ENCODE assay signal across 1 cellular context in the genomic region with DNA sequence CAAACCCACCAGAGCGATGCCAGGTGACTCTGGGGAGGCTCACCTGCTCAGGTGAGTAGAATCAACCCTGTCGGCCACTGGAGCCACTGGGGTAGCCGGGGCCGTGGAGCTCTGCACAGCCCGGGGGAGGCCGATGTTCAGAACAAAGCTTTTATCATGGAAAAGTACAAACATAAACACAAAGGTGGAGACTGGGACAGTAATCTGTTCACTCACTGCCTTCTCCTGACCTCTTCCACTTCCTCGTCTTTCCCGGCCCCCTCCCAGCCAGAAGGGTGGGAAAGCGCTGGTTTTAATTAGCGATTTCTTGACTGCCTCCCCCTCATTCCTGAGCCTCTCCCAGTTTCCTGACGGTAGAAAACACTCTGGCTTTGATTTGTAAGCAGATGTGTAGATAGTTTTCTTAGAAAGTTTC.
A peak's percentile ranks its signal among the peaks of the same experiment; 100 is the strongest.
TF ChIP-seq lines count a peak whose summit lies in the region.

No MANE protein-coding gene starts in this region.

TF ChIP-seq in HepG2, 621 proteins besides CTCF, POLR2A, EP300 and RAD21 (continued from another document):
- TF ChIP-seq ATF1 (CRISPR knock-in tag; IDR thresholded peaks at IDR 0.05) (no peak), ZNF616 (CRISPR knock-in tag; IDR thresholded peaks at IDR 0.05; ENCODE audit: low read depth) (no peak), MTF2 (CRISPR knock-in tag; IDR thresholded peaks at IDR 0.05; ENCODE audit: borderline replicate concordance) (no peak), KLF13 (CRISPR knock-in tag; IDR thresholded peaks at IDR 0.05) (no peak), PAF1 (CRISPR knock-in tag; IDR thresholded peaks at IDR 0.05) (no peak), HOXA3 (CRISPR knock-in tag; IDR thresholded peaks at IDR 0.05) (peak; percentile 35; the same call in 1 of the 2 replicates), MEIS1 (CRISPR knock-in tag; IDR thresholded peaks at IDR 0.05; ENCODE audit: borderline replicate concordance) (no peak), ZBTB1 (CRISPR knock-in tag; IDR thresholded peaks at IDR 0.05; ENCODE audit: borderline replicate concordance) (no peak), NCOR1 (IDR thresholded peaks at IDR 0.05; ENCODE audit: borderline replicate concordance, low read length) (no peak), SOX13 (IDR thresholded peaks at IDR 0.05) (no peak), SOX13 (CRISPR knock-in tag; conservative IDR thresholded peaks at IDR 0.05 in 1 of 2, IDR thresholded peaks at IDR 0.05 in 1 of 2) (peak in 1 of 2 experiments; percentile 64; a peak in 1 of 4 replicates), THAP11 (CRISPR knock-in tag; IDR thresholded peaks at IDR 0.05) (no peak), FOXK1 (CRISPR knock-in tag; IDR thresholded peaks at IDR 0.05; ENCODE audit: borderline replicate concordance, low read depth) (no peak), ZMYM4 (CRISPR knock-in tag; IDR thresholded peaks at IDR 0.05) (no peak), SMAD3 (CRISPR knock-in tag; IDR thresholded peaks at IDR 0.05) (0 out of 2 replicates have a peak, but pooled peaks have one; percentile 14), ERF (CRISPR knock-in tag; IDR thresholded peaks at IDR 0.05) (0 out of 2 replicates have a peak, but pooled peaks have one; percentile 39), KLF16 (CRISPR knock-in tag; IDR thresholded peaks at IDR 0.05) (no peak), ZNF24 (IDR thresholded peaks at IDR 0.05) (no peak), GFI1 (CRISPR knock-in tag; IDR thresholded peaks at IDR 0.05; ENCODE audit: borderline replicate concordance) (peak; percentile 60; the same call in 1 of the 2 replicates), ADNP (CRISPR knock-in tag; IDR thresholded peaks at IDR 0.05) (no peak), HNF4G (IDR thresholded peaks at IDR 0.05; ENCODE audit: borderline replicate concordance, low read depth, low read length) (no peak), HNF4G (CRISPR knock-in tag; IDR thresholded peaks at IDR 0.05; ENCODE audit: borderline replicate concordance, low read depth) (no peak), ZKSCAN5 (CRISPR knock-in tag; IDR thresholded peaks at IDR 0.05) (no peak), ZNF75D (CRISPR knock-in tag; IDR thresholded peaks at IDR 0.05; ENCODE audit: borderline replicate concordance) (no peak), ZNF33A (CRISPR knock-in tag; IDR thresholded peaks at IDR 0.05; ENCODE audit: borderline replicate concordance) (no peak), ZSCAN22 (CRISPR knock-in tag; IDR thresholded peaks at IDR 0.05) (no peak), THYN1 (CRISPR knock-in tag; IDR thresholded peaks at IDR 0.05; ENCODE audit: borderline replicate concordance, low read depth) (no peak), SOX6 (IDR thresholded peaks at IDR 0.05) (no peak), SOX6 (CRISPR knock-in tag; IDR thresholded peaks at IDR 0.05) (peak; percentile 71)
- TF ChIP-seq, protein P1, sequence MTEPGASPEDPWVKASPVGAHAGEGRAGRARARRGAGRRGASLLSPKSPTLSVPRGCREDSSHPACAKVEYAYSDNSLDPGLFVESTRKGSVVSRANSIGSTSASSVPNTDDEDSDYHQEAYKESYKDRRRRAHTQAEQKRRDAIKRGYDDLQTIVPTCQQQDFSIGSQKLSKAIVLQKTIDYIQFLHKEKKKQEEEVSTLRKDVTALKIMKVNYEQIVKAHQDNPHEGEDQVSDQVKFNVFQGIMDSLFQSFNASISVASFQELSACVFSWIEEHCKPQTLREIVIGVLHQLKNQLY (CRISPR knock-in tag; IDR thresholded peaks at IDR 0.05): no peak
- TF ChIP-seq, protein P2, sequence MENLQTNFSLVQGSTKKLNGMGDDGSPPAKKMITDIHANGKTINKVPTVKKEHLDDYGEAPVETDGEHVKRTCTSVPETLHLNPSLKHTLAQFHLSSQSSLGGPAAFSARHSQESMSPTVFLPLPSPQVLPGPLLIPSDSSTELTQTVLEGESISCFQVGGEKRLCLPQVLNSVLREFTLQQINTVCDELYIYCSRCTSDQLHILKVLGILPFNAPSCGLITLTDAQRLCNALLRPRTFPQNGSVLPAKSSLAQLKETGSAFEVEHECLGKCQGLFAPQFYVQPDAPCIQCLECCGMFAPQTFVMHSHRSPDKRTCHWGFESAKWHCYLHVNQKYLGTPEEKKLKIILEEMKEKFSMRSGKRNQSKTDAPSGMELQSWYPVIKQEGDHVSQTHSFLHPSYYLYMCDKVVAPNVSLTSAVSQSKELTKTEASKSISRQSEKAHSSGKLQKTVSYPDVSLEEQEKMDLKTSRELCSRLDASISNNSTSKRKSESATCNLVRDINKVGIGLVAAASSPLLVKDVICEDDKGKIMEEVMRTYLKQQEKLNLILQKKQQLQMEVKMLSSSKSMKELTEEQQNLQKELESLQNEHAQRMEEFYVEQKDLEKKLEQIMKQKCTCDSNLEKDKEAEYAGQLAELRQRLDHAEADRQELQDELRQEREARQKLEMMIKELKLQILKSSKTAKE (CRISPR knock-in tag; IDR thresholded peaks at IDR 0.05; ENCODE audit: borderline replicate concordance): no peak
- TF ChIP-seq, protein P3, sequence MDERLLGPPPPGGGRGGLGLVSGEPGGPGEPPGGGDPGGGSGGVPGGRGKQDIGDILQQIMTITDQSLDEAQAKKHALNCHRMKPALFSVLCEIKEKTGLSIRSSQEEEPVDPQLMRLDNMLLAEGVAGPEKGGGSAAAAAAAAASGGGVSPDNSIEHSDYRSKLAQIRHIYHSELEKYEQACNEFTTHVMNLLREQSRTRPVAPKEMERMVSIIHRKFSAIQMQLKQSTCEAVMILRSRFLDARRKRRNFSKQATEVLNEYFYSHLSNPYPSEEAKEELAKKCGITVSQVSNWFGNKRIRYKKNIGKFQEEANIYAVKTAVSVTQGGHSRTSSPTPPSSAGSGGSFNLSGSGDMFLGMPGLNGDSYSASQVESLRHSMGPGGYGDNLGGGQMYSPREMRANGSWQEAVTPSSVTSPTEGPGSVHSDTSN (CRISPR knock-in tag; IDR thresholded peaks at IDR 0.05): no peak
- TF ChIP-seq, protein P4, sequence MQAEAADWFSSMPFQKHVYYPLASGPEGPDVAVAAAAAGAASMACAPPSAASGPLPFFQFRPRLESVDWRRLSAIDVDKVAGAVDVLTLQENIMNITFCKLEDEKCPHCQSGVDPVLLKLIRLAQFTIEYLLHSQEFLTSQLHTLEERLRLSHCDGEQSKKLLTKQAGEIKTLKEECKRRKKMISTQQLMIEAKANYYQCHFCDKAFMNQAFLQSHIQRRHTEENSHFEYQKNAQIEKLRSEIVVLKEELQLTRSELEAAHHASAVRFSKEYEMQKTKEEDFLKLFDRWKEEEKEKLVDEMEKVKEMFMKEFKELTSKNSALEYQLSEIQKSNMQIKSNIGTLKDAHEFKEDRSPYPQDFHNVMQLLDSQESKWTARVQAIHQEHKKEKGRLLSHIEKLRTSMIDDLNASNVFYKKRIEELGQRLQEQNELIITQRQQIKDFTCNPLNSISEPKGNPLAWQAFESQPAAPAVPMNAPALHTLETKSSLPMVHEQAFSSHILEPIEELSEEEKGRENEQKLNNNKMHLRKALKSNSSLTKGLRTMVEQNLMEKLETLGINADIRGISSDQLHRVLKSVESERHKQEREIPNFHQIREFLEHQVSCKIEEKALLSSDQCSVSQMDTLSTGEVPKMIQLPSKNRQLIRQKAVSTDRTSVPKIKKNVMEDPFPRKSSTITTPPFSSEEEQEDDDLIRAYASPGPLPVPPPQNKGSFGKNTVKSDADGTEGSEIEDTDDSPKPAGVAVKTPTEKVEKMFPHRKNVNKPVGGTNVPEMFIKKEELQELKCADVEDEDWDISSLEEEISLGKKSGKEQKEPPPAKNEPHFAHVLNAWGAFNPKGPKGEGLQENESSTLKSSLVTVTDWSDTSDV (CRISPR knock-in tag; IDR thresholded peaks at IDR 0.05): no peak
- TF ChIP-seq, protein P5, sequence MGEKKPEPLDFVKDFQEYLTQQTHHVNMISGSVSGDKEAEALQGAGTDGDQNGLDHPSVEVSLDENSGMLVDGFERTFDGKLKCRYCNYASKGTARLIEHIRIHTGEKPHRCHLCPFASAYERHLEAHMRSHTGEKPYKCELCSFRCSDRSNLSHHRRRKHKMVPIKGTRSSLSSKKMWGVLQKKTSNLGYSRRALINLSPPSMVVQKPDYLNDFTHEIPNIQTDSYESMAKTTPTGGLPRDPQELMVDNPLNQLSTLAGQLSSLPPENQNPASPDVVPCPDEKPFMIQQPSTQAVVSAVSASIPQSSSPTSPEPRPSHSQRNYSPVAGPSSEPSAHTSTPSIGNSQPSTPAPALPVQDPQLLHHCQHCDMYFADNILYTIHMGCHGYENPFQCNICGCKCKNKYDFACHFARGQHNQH (CRISPR knock-in tag; IDR thresholded peaks at IDR 0.05): 0 out of 2 replicates have a peak, but pooled peaks have one; percentile 22
- TF ChIP-seq, protein P6, sequence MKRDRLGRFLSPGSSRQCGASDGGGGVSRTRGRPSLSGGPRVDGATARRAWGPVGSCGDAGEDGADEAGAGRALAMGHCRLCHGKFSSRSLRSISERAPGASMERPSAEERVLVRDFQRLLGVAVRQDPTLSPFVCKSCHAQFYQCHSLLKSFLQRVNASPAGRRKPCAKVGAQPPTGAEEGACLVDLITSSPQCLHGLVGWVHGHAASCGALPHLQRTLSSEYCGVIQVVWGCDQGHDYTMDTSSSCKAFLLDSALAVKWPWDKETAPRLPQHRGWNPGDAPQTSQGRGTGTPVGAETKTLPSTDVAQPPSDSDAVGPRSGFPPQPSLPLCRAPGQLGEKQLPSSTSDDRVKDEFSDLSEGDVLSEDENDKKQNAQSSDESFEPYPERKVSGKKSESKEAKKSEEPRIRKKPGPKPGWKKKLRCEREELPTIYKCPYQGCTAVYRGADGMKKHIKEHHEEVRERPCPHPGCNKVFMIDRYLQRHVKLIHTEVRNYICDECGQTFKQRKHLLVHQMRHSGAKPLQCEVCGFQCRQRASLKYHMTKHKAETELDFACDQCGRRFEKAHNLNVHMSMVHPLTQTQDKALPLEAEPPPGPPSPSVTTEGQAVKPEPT (CRISPR knock-in tag; IDR thresholded peaks at IDR 0.05; ENCODE audit: low read depth): no peak
- TF ChIP-seq, protein P7, sequence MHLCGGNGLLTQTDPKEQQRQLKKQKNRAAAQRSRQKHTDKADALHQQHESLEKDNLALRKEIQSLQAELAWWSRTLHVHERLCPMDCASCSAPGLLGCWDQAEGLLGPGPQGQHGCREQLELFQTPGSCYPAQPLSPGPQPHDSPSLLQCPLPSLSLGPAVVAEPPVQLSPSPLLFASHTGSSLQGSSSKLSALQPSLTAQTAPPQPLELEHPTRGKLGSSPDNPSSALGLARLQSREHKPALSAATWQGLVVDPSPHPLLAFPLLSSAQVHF (CRISPR knock-in tag; IDR thresholded peaks at IDR 0.05): no peak
- TF ChIP-seq, protein P8, sequence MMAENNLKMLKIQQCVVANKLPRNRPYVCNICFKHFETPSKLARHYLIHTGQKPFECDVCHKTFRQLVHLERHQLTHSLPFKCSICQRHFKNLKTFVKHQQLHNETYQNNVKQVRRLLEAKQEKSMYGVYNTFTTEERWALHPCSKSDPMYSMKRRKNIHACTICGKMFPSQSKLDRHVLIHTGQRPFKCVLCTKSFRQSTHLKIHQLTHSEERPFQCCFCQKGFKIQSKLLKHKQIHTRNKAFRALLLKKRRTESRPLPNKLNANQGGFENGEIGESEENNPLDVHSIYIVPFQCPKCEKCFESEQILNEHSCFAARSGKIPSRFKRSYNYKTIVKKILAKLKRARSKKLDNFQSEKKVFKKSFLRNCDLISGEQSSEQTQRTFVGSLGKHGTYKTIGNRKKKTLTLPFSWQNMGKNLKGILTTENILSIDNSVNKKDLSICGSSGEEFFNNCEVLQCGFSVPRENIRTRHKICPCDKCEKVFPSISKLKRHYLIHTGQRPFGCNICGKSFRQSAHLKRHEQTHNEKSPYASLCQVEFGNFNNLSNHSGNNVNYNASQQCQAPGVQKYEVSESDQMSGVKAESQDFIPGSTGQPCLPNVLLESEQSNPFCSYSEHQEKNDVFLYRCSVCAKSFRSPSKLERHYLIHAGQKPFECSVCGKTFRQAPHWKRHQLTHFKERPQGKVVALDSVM (CRISPR knock-in tag; IDR thresholded peaks at IDR 0.05): no peak
- TF ChIP-seq, protein P9, sequence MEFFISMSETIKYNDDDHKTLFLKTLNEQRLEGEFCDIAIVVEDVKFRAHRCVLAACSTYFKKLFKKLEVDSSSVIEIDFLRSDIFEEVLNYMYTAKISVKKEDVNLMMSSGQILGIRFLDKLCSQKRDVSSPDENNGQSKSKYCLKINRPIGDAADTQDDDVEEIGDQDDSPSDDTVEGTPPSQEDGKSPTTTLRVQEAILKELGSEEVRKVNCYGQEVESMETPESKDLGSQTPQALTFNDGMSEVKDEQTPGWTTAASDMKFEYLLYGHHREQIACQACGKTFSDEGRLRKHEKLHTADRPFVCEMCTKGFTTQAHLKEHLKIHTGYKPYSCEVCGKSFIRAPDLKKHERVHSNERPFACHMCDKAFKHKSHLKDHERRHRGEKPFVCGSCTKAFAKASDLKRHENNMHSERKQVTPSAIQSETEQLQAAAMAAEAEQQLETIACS (CRISPR knock-in tag; IDR thresholded peaks at IDR 0.05): no peak
- TF ChIP-seq, protein P10, sequence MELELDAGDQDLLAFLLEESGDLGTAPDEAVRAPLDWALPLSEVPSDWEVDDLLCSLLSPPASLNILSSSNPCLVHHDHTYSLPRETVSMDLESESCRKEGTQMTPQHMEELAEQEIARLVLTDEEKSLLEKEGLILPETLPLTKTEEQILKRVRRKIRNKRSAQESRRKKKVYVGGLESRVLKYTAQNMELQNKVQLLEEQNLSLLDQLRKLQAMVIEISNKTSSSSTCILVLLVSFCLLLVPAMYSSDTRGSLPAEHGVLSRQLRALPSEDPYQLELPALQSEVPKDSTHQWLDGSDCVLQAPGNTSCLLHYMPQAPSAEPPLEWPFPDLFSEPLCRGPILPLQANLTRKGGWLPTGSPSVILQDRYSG (CRISPR knock-in tag; IDR thresholded peaks at IDR 0.05): no peak
- TF ChIP-seq, protein P11, sequence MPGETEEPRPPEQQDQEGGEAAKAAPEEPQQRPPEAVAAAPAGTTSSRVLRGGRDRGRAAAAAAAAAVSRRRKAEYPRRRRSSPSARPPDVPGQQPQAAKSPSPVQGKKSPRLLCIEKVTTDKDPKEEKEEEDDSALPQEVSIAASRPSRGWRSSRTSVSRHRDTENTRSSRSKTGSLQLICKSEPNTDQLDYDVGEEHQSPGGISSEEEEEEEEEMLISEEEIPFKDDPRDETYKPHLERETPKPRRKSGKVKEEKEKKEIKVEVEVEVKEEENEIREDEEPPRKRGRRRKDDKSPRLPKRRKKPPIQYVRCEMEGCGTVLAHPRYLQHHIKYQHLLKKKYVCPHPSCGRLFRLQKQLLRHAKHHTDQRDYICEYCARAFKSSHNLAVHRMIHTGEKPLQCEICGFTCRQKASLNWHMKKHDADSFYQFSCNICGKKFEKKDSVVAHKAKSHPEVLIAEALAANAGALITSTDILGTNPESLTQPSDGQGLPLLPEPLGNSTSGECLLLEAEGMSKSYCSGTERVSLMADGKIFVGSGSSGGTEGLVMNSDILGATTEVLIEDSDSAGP (CRISPR knock-in tag; IDR thresholded peaks at IDR 0.05; ENCODE audit: borderline replicate concordance): no peak
- TF ChIP-seq, protein P12, sequence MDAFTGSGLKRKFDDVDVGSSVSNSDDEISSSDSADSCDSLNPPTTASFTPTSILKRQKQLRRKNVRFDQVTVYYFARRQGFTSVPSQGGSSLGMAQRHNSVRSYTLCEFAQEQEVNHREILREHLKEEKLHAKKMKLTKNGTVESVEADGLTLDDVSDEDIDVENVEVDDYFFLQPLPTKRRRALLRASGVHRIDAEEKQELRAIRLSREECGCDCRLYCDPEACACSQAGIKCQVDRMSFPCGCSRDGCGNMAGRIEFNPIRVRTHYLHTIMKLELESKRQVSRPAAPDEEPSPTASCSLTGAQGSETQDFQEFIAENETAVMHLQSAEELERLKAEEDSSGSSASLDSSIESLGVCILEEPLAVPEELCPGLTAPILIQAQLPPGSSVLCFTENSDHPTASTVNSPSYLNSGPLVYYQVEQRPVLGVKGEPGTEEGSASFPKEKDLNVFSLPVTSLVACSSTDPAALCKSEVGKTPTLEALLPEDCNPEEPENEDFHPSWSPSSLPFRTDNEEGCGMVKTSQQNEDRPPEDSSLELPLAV (CRISPR knock-in tag; conservative IDR thresholded peaks at IDR 0.05; ENCODE audit: low read depth): no peak
